In genomic region chr17:4584125-4584834, GRCh38 we compare ENCODE assay signal across 2 cellular contexts.
TF ChIP-seq lines count a peak whose summit lies in the region.

SMTNL2 (plus strand) TSS chr17:4584529; CDS start chr17:4584606, 77 bp downstream.

TF ChIP-seq in H1, 55 proteins besides CTCF, POLR2A, EP300 and RAD21 (continued from another document):
- TF ChIP-seq TEAD4 (IDR thresholded peaks at IDR 0.05; ENCODE audit: low read depth, low read length) = no peak
- TF ChIP-seq SP2 (IDR thresholded peaks at IDR 0.05; ENCODE audit: low read length) = no peak
- TF ChIP-seq KDM5A (IDR thresholded peaks at IDR 0.05; ENCODE audit: low read length) = no peak
- no peak for TF ChIP-seq EZH2 (IDR thresholded peaks at IDR 0.05; ENCODE audit: low read depth, low read length, severe bottlenecking)
- TF ChIP-seq RXRA (IDR thresholded peaks at IDR 0.05; ENCODE audit: insufficient read depth, low read depth, low read length) = no peak
- peak; percentile 23 for TF ChIP-seq RNF2 (IDR thresholded peaks at IDR 0.05; ENCODE audit: borderline replicate concordance, low read depth, low read length, missing control alignments, poor library complexity, severe bottlenecking)
- no peak for TF ChIP-seq CHD2 (IDR thresholded peaks at IDR 0.05; ENCODE audit: low read length)
- no peak for TF ChIP-seq EGR1 (IDR thresholded peaks at IDR 0.05; ENCODE audit: borderline replicate concordance, low read depth, low read length)
- no peak for TF ChIP-seq CREB1 (IDR thresholded peaks at IDR 0.05)
- TF ChIP-seq CBX8 (IDR thresholded peaks at IDR 0.05; ENCODE audit: borderline replicate concordance, low read depth, low read length) = no peak
- no peak for TF ChIP-seq SIX5 (IDR thresholded peaks at IDR 0.05; ENCODE audit: low read depth, low read length)
- TF ChIP-seq TAF1 (IDR thresholded peaks at IDR 0.05; ENCODE audit: low read depth, low read length) = peak; percentile 34; the same call in 1 of the 2 replicates
- no peak for TF ChIP-seq BACH1 (IDR thresholded peaks at IDR 0.05; ENCODE audit: low read length)
- no peak for TF ChIP-seq CTBP2 (IDR thresholded peaks at IDR 0.05; ENCODE audit: borderline replicate concordance, insufficient read depth, insufficient read length, low read length)
- no peak for TF ChIP-seq ASH2L (IDR thresholded peaks at IDR 0.05; ENCODE audit: low read length)
- TF ChIP-seq NANOG (IDR thresholded peaks at IDR 0.05; ENCODE audit: insufficient read depth, low read depth, low read length, poor library complexity, severe bottlenecking) = no peak
- no peak for TF ChIP-seq FOSL1 (IDR thresholded peaks at IDR 0.05; ENCODE audit: insufficient read depth, low read depth, low read length)
- no peak for TF ChIP-seq GTF2F1 (IDR thresholded peaks at IDR 0.05; ENCODE audit: borderline replicate concordance, low read depth, low read length)
- TF ChIP-seq SP4 (IDR thresholded peaks at IDR 0.05; ENCODE audit: low read length) = no peak
- peak; percentile 39; the same call in 1 of the 2 replicates for TF ChIP-seq RBBP5 (IDR thresholded peaks at IDR 0.05; ENCODE audit: borderline replicate concordance, low read depth, low read length)
- TF ChIP-seq SIN3A (conservative IDR thresholded peaks at IDR 0.05 in 1 of 2, IDR thresholded peaks at IDR 0.05 in 1 of 2; ENCODE audit: low read depth in 1 of 2, low read length in 2 of 2) = no peak
- peak; percentile 82 for TF ChIP-seq KDM4A (IDR thresholded peaks at IDR 0.05; ENCODE audit: low read depth, low read length, severe bottlenecking)
TF ChIP-seq in H1: peak in this region for 5.

TF ChIP-seq in neural cell, 6 proteins besides CTCF, POLR2A, EP300 and RAD21 (continued from another document):
- TF ChIP-seq REST (IDR thresholded peaks at IDR 0.05; ENCODE audit: borderline replicate concordance) = no peak
TF ChIP-seq in neural cell: peak in this region for 3.
